In genomic region chr1:184425449-184426277, GRCh38 we compare ENCODE assay signal across 21 cellular contexts. TPM values are rescaled to one million over a fixed set of nuclear protein-coding genes. Genes with fewer than 3 reads are reported as not detected.
A peak's percentile ranks its signal among the peaks of the same experiment; 100 is the strongest.
DNase-seq lines count a peak whose midpoint lies in the region; ATAC-seq, FAIRE-seq and TF ChIP-seq lines count a peak whose summit lies in the region.
"Had no signal": no experiment of that assay in that cellular context is flagged by ENCODE, and none has a peak within 500 bp of the region (broad histone marks: within the 10 kb centered on the region; RNA-seq: fewer than 3 reads in every experiment).

No MANE protein-coding gene starts in this region.

- no peak overlapping the region for H3K23ac ChIP-seq in H1 (ENCODE audit: insufficient read length)

- no peak overlapping the region for H2BK20ac ChIP-seq in H1 (ENCODE audit: low read length)

- H3K56ac ChIP-seq in H1 (replicated peaks; ENCODE audit: insufficient read length, low read depth, low read length) = no peak overlapping the region

- no peak overlapping the region for H3K27ac ChIP-seq in breast epithelium
- H3K27ac ChIP-seq in H1 (ENCODE audit: low read depth, low read length) = no peak overlapping the region
- peak overlapping the region; percentile 5 for H3K27ac ChIP-seq in urinary bladder (ENCODE audit: low read depth)
- H3K27ac ChIP-seq: A549 had no signal

- H4K8ac ChIP-seq in H1 (ENCODE audit: extremely low read depth, insufficient read depth, low read length) = no peak overlapping the region

- no peak for ATAC-seq in activated CD8-positive, alpha-beta T cell treated with anti-CD3 and anti-CD28 coated beads for 36 hours
- ATAC-seq: HCT116, left lobe of liver had no signal

- no peak overlapping the region for H3K27ac Mint-ChIP-seq in MCF 10A (ENCODE audit: low read depth, unreplicated experiment)
- no peak overlapping the region for H3K27ac Mint-ChIP-seq in activated CD8-positive, alpha-beta T cell treated with anti-CD3 and anti-CD28 coated beads for 36 hours
- H3K27ac Mint-ChIP-seq: activated T-helper 2 cell treated with anti-CD3 and anti-CD28 coated beads, Interferon-gamma antibody, Interleukin-2, Interleukin-4, amounts not matched to agents 10 μg/mL and 5 μg/mL and 100 μg/mL, durations not matched to agents 14 hours and 24 hours and 36 hours; CD14-positive monocyte; T-helper 1 cell treated with Interleukin-12 subunit alpha and Interleukin-12 subunit beta and Interleukin-4 antibody, amounts not matched to agents 30 μg/mL and 1 μg/mL, for 36 hours had no signal

- intact Hi-C loops in MCF 10A (cut with micrococcal nuclease) (no loop called here), breast epithelium (cut with DNase I; ENCODE audit: low total_unique reads) (no loop called here)
- intact Hi-C loops in activated CD8-positive, alpha-beta T cell treated with anti-CD3 and anti-CD28 coated beads for 36 hours (cut with micrococcal nuclease) = no loop called here

- no peak for TF ChIP-seq POLR2A in breast epithelium (IDR thresholded peaks at IDR 0.05)
- no peak for TF ChIP-seq POLR2A in H1 (IDR thresholded peaks at IDR 0.05; ENCODE audit: control extremely low read depth in 1 of 2, low read depth in 2 of 2, low read length in 2 of 2)

- no peak overlapping the region for H3K9ac ChIP-seq in H1 (replicated peaks in 1 of 4; ENCODE audit: extremely low read depth in 1 of 4, low read depth in 3 of 4, low read length in 3 of 4)

- H2BK5ac ChIP-seq in H1 (ENCODE audit: low read depth, low read length) = no peak overlapping the region

- H2AFZ ChIP-seq in H1 (ENCODE audit: low read length) = no peak overlapping the region

- no peaks in the 10 kb centered on the region for H3K36me3 ChIP-seq in breast epithelium
- peaks cover 0 to 3% (median 0%) of the 10 kb centered on the region in 4 experiments; a peak in 1 of 8 replicates for H3K36me3 ChIP-seq in H1 (ENCODE audit: control insufficient read depth in 2 of 4, insufficient read depth in 4 of 4, low read length in 3 of 4)
- no peaks in the 10 kb centered on the region for H3K36me3 ChIP-seq in urinary bladder (ENCODE audit: insufficient read depth)

- POLR2A ChIA-PET in MCF 10A (lab: Yijun Ruan, JAX) (interaction anchor here (0.7 to 1.6 kb wide), 3 partner anchors 9 to 37 kb away, joined by 3 to 4 read pairs (median 3); no protein-coding TSS in a partner anchor), H1 (lab: Charles Lee; ENCODE audit: partially characterized antibody) (interaction anchor here (1.1 kb wide), 1 partner anchor 39 kb away, joined by 6 read pairs; the partner anchor contains the start of gene C1orf21)
- POLR2A ChIA-PET in activated CD8-positive, alpha-beta T cell treated with anti-CD3 and anti-CD28 coated beads for 36 hours (lab: Charles Lee) = no interaction called here

- no peak overlapping the region for H4K91ac ChIP-seq in H1 (replicated peaks; ENCODE audit: insufficient read length, low read length)

- H4K20me1 ChIP-seq in H1 (replicated peaks in 1 of 2; ENCODE audit: control insufficient read depth in 1 of 2, insufficient read depth in 2 of 2, low read length in 2 of 2) = peaks cover 3 to 4% of the 10 kb centered on the region in 2 experiments

- H2AK5ac ChIP-seq in H1 (ENCODE audit: low read depth, low read length) = no peak overlapping the region

- no peak overlapping the region for H4K5ac ChIP-seq in H1 (ENCODE audit: insufficient read length, low read depth, low read length)

- 0 out of 4 replicates have a peak, but pooled peaks of 1 of the 2 experiments have one; percentile 3 for TF ChIP-seq RAD21 in H1 (IDR thresholded peaks at IDR 0.05 in 1 of 2, conservative IDR thresholded peaks at IDR 0.05 in 1 of 2; ENCODE audit: low read depth in 2 of 2, low read length in 2 of 2)

- CTCF ChIA-PET in MCF 10A (lab: Yijun Ruan, JAX) = interaction anchor here (0.6 to 0.8 kb wide), 5 partner anchors 70 to 1175 kb away, joined by 3 read pairs; no protein-coding TSS in a partner anchor
- CTCF ChIA-PET in H1 (lab: Charles Lee; ENCODE audit: partially characterized antibody) = interaction anchor here (0.6 to 1.4 kb wide), 5 partner anchors 8 to 1387 kb away, joined by 3 to 9 read pairs (median 3); no protein-coding TSS in a partner anchor
- CTCF ChIA-PET in activated CD8-positive, alpha-beta T cell treated with anti-CD3 and anti-CD28 coated beads for 36 hours (lab: Charles Lee) = no interaction called here

- peaks cover 29% of the 10 kb centered on the region for H3K4me1 Mint-ChIP-seq in MCF 10A (ENCODE audit: insufficient read depth, unreplicated experiment)
- no peaks in the 10 kb centered on the region for H3K4me1 Mint-ChIP-seq in activated CD8-positive, alpha-beta T cell treated with anti-CD3 and anti-CD28 coated beads for 36 hours (ENCODE audit: low read depth)
- H3K4me1 Mint-ChIP-seq: CD14-positive monocyte had no signal

- WGBS in H1 (ENCODE audit: extremely low coverage in 1 of 2, insufficient coverage in 1 of 2, insufficient read length in 1 of 2, insufficient replicate concordance in 2 of 2, low coverage in 1 of 2, low lambda C conversion rate in 2 of 2, missing lambda C conversion rate in 1 of 2), 2 experiments = 83% methylated on average over 7 of the region's 7 CpGs; no CpG with 5 or more reads in 1 of the 2 experiments
- WGBS in urinary bladder = 52% methylated on average over 7 of the region's 7 CpGs

- no peak overlapping the region for H3K18ac ChIP-seq in H1 (ENCODE audit: extremely low read depth, low read length)

- H2BK120ac ChIP-seq in H1 (replicated peaks; ENCODE audit: low read depth, low read length) = no peak overlapping the region

- no peak overlapping the region for H3K4me3 ChIP-seq in breast epithelium
- peak overlapping the region in 1 of 4 experiments; percentile 18; a peak in 1 of 8 replicates for H3K4me3 ChIP-seq in H1 (ENCODE audit: extremely low read depth in 1 of 4, insufficient read depth in 2 of 4, low read depth in 3 of 4, low read length in 4 of 4)
- H3K4me3 ChIP-seq in urinary bladder (ENCODE audit: low read depth, low read length) = no peak overlapping the region
- H3K4me3 ChIP-seq: A549 had no signal

- no peaks in the 10 kb centered on the region for H3K9me3 Mint-ChIP-seq in MCF 10A (ENCODE audit: unreplicated experiment)
- no peaks in the 10 kb centered on the region for H3K9me3 Mint-ChIP-seq in activated CD8-positive, alpha-beta T cell treated with anti-CD3 and anti-CD28 coated beads for 36 hours
- H3K9me3 Mint-ChIP-seq: activated T-helper 2 cell treated with anti-CD3 and anti-CD28 coated beads, Interferon-gamma antibody, Interleukin-2, Interleukin-4, amounts not matched to agents 10 μg/mL and 5 μg/mL and 100 μg/mL, durations not matched to agents 14 hours and 24 hours and 36 hours; T-helper 1 cell treated with Interleukin-12 subunit alpha and Interleukin-12 subunit beta and Interleukin-4 antibody, amounts not matched to agents 30 μg/mL and 1 μg/mL, for 36 hours had no signal

- peak overlapping the region; percentile 45 to 47 for H3K4me2 ChIP-seq in H1 (ENCODE audit: insufficient read depth in 1 of 2, low read depth in 2 of 2, low read length in 2 of 2)
- H3K4me2 ChIP-seq: A549 had no signal

- H3K36me3 Mint-ChIP-seq in MCF 10A (ENCODE audit: insufficient read depth, unreplicated experiment) = peaks cover 7% of the 10 kb centered on the region
- H3K36me3 Mint-ChIP-seq in activated CD8-positive, alpha-beta T cell treated with anti-CD3 and anti-CD28 coated beads for 36 hours (ENCODE audit: low read depth) = no peaks in the 10 kb centered on the region

- peaks cover 0 to 76% of the 10 kb centered on the region in 2 experiments; a peak in 3 of 4 replicates for H3K79me2 ChIP-seq in H1 (ENCODE audit: control insufficient read depth in 1 of 2, insufficient read depth in 2 of 2, low read length in 2 of 2)

- DNase-seq in MCF 10A (ENCODE audit: unreplicated experiment) (peak; percentile 41), breast epithelium (ENCODE audit: low spot score in 2 of 2) (no peak), H1 (ENCODE audit: low read depth in 1 of 2, low spot score in 2 of 2) (no peak), mucosa of gallbladder (ENCODE audit: low spot score) (peak; percentile 49), NCI-H1092 (lab: John Stamatoyannopoulos, UW) (no peak), NCI-H526 treated with DMSO at 0.1 percent for 48 hours (lab: John Stamatoyannopoulos, UW) (no peak)
- DNase-seq in activated CD8-positive, alpha-beta T cell treated with anti-CD3 and anti-CD28 coated beads for 36 hours = no peak
- DNase-seq: caudate nucleus; DMS53; effector CD8-positive, alpha-beta T cell; foreskin fibroblast; Kasumi-1; NCI-H1436 treated with DMSO at 0.1 percent for 48 hours; NCI-H2227 treated with DMSO at 0.1 percent for 48 hours had no signal

- no peaks in the 10 kb centered on the region for H3K9me3 ChIP-seq in breast epithelium
- H3K9me3 ChIP-seq in H1 (ENCODE audit: insufficient read depth in 2 of 2, low read depth in 1 of 2, low read length in 1 of 2) = no peaks in the 10 kb centered on the region
- H3K9me3 ChIP-seq: A549 had no signal

- no peaks in the 10 kb centered on the region for H3K27me3 Mint-ChIP-seq in MCF 10A (ENCODE audit: insufficient read depth, unreplicated experiment)
- H3K27me3 Mint-ChIP-seq in activated CD8-positive, alpha-beta T cell treated with anti-CD3 and anti-CD28 coated beads for 36 hours = peaks cover 4% of the 10 kb centered on the region

- no peak for FAIRE-seq in H1 (lab: Jason Lieb, UNC)
- FAIRE-seq: A549 had no signal

- peaks cover 3% of the 10 kb centered on the region for H3K23me2 ChIP-seq in H1 (ENCODE audit: low read depth, low read length)

- no peak overlapping the region for H3K4me3 Mint-ChIP-seq in MCF 10A (ENCODE audit: unreplicated experiment)
- H3K4me3 Mint-ChIP-seq in activated CD8-positive, alpha-beta T cell treated with anti-CD3 and anti-CD28 coated beads for 36 hours = no peak overlapping the region
- H3K4me3 Mint-ChIP-seq: CD14-positive monocyte; T-helper 1 cell treated with Interleukin-12 subunit alpha and Interleukin-12 subunit beta and Interleukin-4 antibody, amounts not matched to agents 30 μg/mL and 1 μg/mL, for 36 hours had no signal

- peaks cover 0 to 5% of the 10 kb centered on the region in 2 donors for H3K4me1 ChIP-seq in breast epithelium
- peaks cover 1 to 16% (median 12%) of the 10 kb centered on the region in 4 experiments; a peak in 6 of 7 replicates for H3K4me1 ChIP-seq in H1 (replicated peaks in 1 of 4; ENCODE audit: control insufficient read depth in 3 of 4, insufficient read depth in 4 of 4, low read length in 3 of 4)
- no peaks in the 10 kb centered on the region for H3K4me1 ChIP-seq in urinary bladder (ENCODE audit: insufficient read depth)
- H3K4me1 ChIP-seq: A549 had no signal

- no peak for TF ChIP-seq EP300 in H1 (IDR thresholded peaks at IDR 0.05; ENCODE audit: borderline replicate concordance in 1 of 2, low read depth in 2 of 2, low read length in 2 of 2)

- no peak overlapping the region for H3K4ac ChIP-seq in H1 (replicated peaks; ENCODE audit: insufficient read length, low read depth, low read length)

- BruUV-seq in MCF 10A (replicated peaks; lab: Mats Ljungman, UMichigan) = no TSS peak

- H3K27me3 ChIP-seq in breast epithelium (no peaks in the 10 kb centered on the region), H1 (replicated peaks in 1 of 4; ENCODE audit: control insufficient read depth in 3 of 4, extremely low read depth in 1 of 4, insufficient read depth in 3 of 4, low read length in 3 of 4) (no peaks in the 10 kb centered on the region)

- H3K14ac ChIP-seq in H1 (ENCODE audit: insufficient read length) = no peak overlapping the region

- no peak for TF ChIP-seq CTCF in MCF 10A (IDR thresholded peaks at IDR 0.05; ENCODE audit: unreplicated experiment)
- no peak for TF ChIP-seq CTCF in breast epithelium (IDR thresholded peaks at IDR 0.05)
- TF ChIP-seq CTCF in H1 (IDR thresholded peaks at IDR 0.05; ENCODE audit: control extremely low read depth in 1 of 3, insufficient read depth in 1 of 3, low read depth in 1 of 3, low read length in 3 of 3) = peak in 1 of 3 experiments; percentile 5; a peak in 1 of 4 replicates
- TF ChIP-seq CTCF in activated CD8-positive, alpha-beta T cell treated with anti-CD3 and anti-CD28 coated beads for 36 hours (IDR thresholded peaks at IDR 0.05) = no peak

- H2BK15ac ChIP-seq in H1 (ENCODE audit: low read length) = no peak overlapping the region

- no peak overlapping the region for H2BK12ac ChIP-seq in H1 (ENCODE audit: low read depth, low read length)

- H3K79me1 ChIP-seq in H1 (ENCODE audit: low read depth, low read length) = peaks cover 6% of the 10 kb centered on the region

RNA-seq across cellular contexts. Expression of gene C1orf21, which starts 38.8 kb away (rescaled TPM):
- total RNA-seq in MCF 10A (2022) = 23.2 and 25.3 TPM in 2 replicates
- 10 to 100 TPM; 31.5 to 75.7 (median 54.7) TPM for total RNA-seq in breast epithelium
- total RNA-seq in H1 (2021; fragmentation: NEBNext Ultra II Directional; extraction: Animal tissue kit (Norgen Biotek cat#: 25700)) = 49.9 and 51.0 TPM in 2 replicates
- 6.8 and 16.6 TPM in 2 replicates for polyA plus RNA-seq in H1 (2011; rRNA removed)
- polyA plus RNA-seq in H1 (2011; cell fraction: cytosol; rRNA removed) = 19.0 TPM
- 7.3 TPM for polyA plus RNA-seq in H1 (2011; cell fraction: nucleus; rRNA removed)
- 18.5 to 48.8 TPM (median 20.0 TPM) in 4 replicates for polyA plus RNA-seq in H1 (2012, experiment 1 of 2)
- polyA plus RNA-seq in H1 (2012, experiment 2 of 2) = 18.8 TPM
- 19.4 TPM for polyA plus RNA-seq in H1 (2013, experiment 1 of 2)
- 20.5 TPM for polyA plus RNA-seq in H1 (2013, experiment 2 of 2)
- polyA minus RNA-seq in H1 (2011; rRNA and poly(A)+ RNA removed) = 11.8 and 12.2 TPM in 2 replicates
- 5.5 TPM for polyA minus RNA-seq in H1 (2011; cell fraction: cytosol; rRNA and poly(A)+ RNA removed)
- 14.9 TPM for polyA minus RNA-seq in H1 (2011; cell fraction: nucleus; rRNA and poly(A)+ RNA removed)
- 57.8 TPM for total RNA-seq in mucosa of gallbladder
- total RNA-seq in urinary bladder = 100 TPM
- polyA plus RNA-seq in urinary bladder = 67.3 TPM
- 1 to 10 TPM; 3.8 to 4.6 TPM for total RNA-seq in activated CD8-positive, alpha-beta T cell treated with anti-CD3 and anti-CD28 coated beads for 36 hours

Comparison
In these comparisons a context has a peak if more than half of its experiments do, and no peak if none do; other contexts are left out.
1. DNase-seq: peak in MCF 10A (single experiment) and mucosa of gallbladder (single experiment); none in breast epithelium (0 of 2), H1 (0 of 2), NCI-H1092 (single experiment), activated CD8-positive, alpha-beta T cell treated with anti-CD3 and anti-CD28 coated beads for 36 hours (single experiment) and NCI-H526 treated with DMSO at 0.1 percent for 48 hours (single experiment).